Comparison of ENCODE assay signal across 13 cellular contexts in the genomic region with DNA sequence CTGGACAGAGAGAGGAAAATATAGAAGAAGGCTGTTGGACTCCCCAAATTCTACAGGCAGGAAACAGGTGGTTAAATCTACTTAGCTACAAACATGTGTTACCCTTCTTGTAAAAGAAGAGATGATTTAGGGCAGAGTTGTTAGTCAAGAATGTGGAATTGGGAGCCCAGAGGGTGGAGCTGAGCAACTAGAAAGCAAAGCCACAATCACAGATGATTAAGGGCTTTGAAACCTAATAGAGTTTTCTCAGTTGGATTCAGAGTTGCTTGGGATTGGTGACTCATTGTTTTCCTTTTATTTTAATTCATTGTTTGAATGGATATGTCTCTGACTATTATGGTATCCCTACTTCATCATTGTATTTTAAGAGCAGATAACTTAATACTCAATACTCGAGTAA. TPM values are rescaled to one million over a fixed set of nuclear protein-coding genes. Genes with fewer than 3 reads are reported as not detected.
"Had no signal": no experiment of that assay in that cellular context is flagged by ENCODE, and none has a peak within 500 bp of the region (broad histone marks: within the 10 kb centered on the region; RNA-seq: fewer than 3 reads in every experiment).

No MANE protein-coding gene starts in this region.

- H3K36me3 Mint-ChIP-seq: naive thymus-derived CD4-positive, alpha-beta T cell had no signal

- H3K4me3 Mint-ChIP-seq: activated CD4-positive, alpha-beta memory T cell treated with anti-CD3 and anti-CD28 coated beads, Interleukin-2, amount 10 ng/mL, durations not matched to agents 7 days and 5 days; activated CD4-positive, alpha-beta T cell treated with anti-CD3 and anti-CD28 coated beads for 36 hours; activated T-cell treated with anti-CD3 and anti-CD28 coated beads, Interleukin-2, amount 50 U/mL, for 72 hours; naive thymus-derived CD4-positive, alpha-beta T cell had no signal

- DNase-seq: activated CD4-positive, alpha-beta memory T cell treated with anti-CD3 and anti-CD28 coated beads, Interleukin-2, amount 10 ng/mL, durations not matched to agents 7 days and 5 days; activated CD4-positive, alpha-beta T cell treated with anti-CD3 and anti-CD28 coated beads for 36 hours; activated T-cell treated with anti-CD3 and anti-CD28 coated beads, Interleukin-2, amount 50 U/mL, for 72 hours; aorta; midbrain; naive thymus-derived CD4-positive, alpha-beta T cell; tibial artery had no signal

- H3K4me1 Mint-ChIP-seq: activated CD4-positive, alpha-beta memory T cell treated with anti-CD3 and anti-CD28 coated beads, Interleukin-2, amount 10 ng/mL, durations not matched to agents 7 days and 5 days; activated CD4-positive, alpha-beta T cell treated with anti-CD3 and anti-CD28 coated beads for 36 hours; naive thymus-derived CD4-positive, alpha-beta T cell had no signal

- ATAC-seq: activated CD4-positive, alpha-beta T cell treated with anti-CD3 and anti-CD28 coated beads for 36 hours; activated T-cell treated with anti-CD3 and anti-CD28 coated beads, Interleukin-2, amount 50 U/mL, for 72 hours; naive thymus-derived CD4-positive, alpha-beta T cell had no signal

- H3K4me3 ChIP-seq: cardiac muscle cell, right atrium auricular region, smooth muscle cell, tibial artery, vagina had no signal

- H3K27ac Mint-ChIP-seq: activated CD4-positive, alpha-beta memory T cell treated with anti-CD3 and anti-CD28 coated beads, Interleukin-2, amount 10 ng/mL, durations not matched to agents 7 days and 5 days; activated CD4-positive, alpha-beta T cell treated with anti-CD3 and anti-CD28 coated beads for 36 hours; activated T-cell treated with anti-CD3 and anti-CD28 coated beads, Interleukin-2, amount 50 U/mL, for 72 hours; naive thymus-derived CD4-positive, alpha-beta T cell had no signal

- H3K9me3 Mint-ChIP-seq: activated CD4-positive, alpha-beta memory T cell treated with anti-CD3 and anti-CD28 coated beads, Interleukin-2, amount 10 ng/mL, durations not matched to agents 7 days and 5 days; activated T-cell treated with anti-CD3 and anti-CD28 coated beads, Interleukin-2, amount 50 U/mL, for 72 hours had no signal

RNA-seq across cellular contexts. Expression of gene ACSM5, which starts 6.2 kb away (rescaled TPM):
- total RNA-seq: activated CD4-positive, alpha-beta memory T cell treated with anti-CD3 and anti-CD28 coated beads, Interleukin-2, amount 10 ng/mL, durations not matched to agents 7 days and 5 days; activated CD4-positive, alpha-beta T cell treated with anti-CD3 and anti-CD28 coated beads for 36 hours; activated T-cell treated with anti-CD3 and anti-CD28 coated beads, Interleukin-2, amount 50 U/mL, for 72 hours; cardiac muscle cell; kidney epithelial cell; naive thymus-derived CD4-positive, alpha-beta T cell; smooth muscle cell had no signal

RNA-seq across cellular contexts. Expression of gene PDILT, which starts 11.0 kb away (rescaled TPM):
- total RNA-seq: activated CD4-positive, alpha-beta memory T cell treated with anti-CD3 and anti-CD28 coated beads, Interleukin-2, amount 10 ng/mL, durations not matched to agents 7 days and 5 days; activated CD4-positive, alpha-beta T cell treated with anti-CD3 and anti-CD28 coated beads for 36 hours; activated T-cell treated with anti-CD3 and anti-CD28 coated beads, Interleukin-2, amount 50 U/mL, for 72 hours; aorta; cardiac muscle cell; kidney epithelial cell; lower leg skin; naive thymus-derived CD4-positive, alpha-beta T cell; right atrium auricular region; smooth muscle cell; vagina had no signal

RNA-seq across cellular contexts. Expression of gene ACSM2A, which starts 35.8 kb away (rescaled TPM):
- total RNA-seq: activated CD4-positive, alpha-beta memory T cell treated with anti-CD3 and anti-CD28 coated beads, Interleukin-2, amount 10 ng/mL, durations not matched to agents 7 days and 5 days; aorta; cardiac muscle cell; kidney epithelial cell; lower leg skin; naive thymus-derived CD4-positive, alpha-beta T cell; right atrium auricular region; smooth muscle cell; vagina had no signal
